Comparison of ENCODE assay signal across 1 cellular context in genomic region chr17:17344507-17345293, GRCh38.
TF ChIP-seq lines count a peak whose summit lies in the region.

No MANE protein-coding gene starts in this region.

TF ChIP-seq in HepG2, 621 proteins besides CTCF, POLR2A, EP300 and RAD21 (continued from another document and continues in another):
- TF ChIP-seq ZNF142 (CRISPR knock-in tag; IDR thresholded peaks at IDR 0.05): no peak
- no peak for TF ChIP-seq EZH2 (conservative IDR thresholded peaks at IDR 0.05; ENCODE audit: low read depth, low read length)
- no peak for TF ChIP-seq ZNF337 (CRISPR knock-in tag; IDR thresholded peaks at IDR 0.05; ENCODE audit: borderline replicate concordance, low read depth)
- no peak for TF ChIP-seq ZNF646 (CRISPR knock-in tag; IDR thresholded peaks at IDR 0.05)
- TF ChIP-seq RBM39 (IDR thresholded peaks at IDR 0.05; ENCODE audit: low read depth, low read length, poor library complexity, severe bottlenecking): no peak
- no peak for TF ChIP-seq ZNF773 (CRISPR knock-in tag; IDR thresholded peaks at IDR 0.05; ENCODE audit: borderline replicate concordance)
- TF ChIP-seq ZXDC (CRISPR knock-in tag; IDR thresholded peaks at IDR 0.05): no peak
- 0 out of 4 replicates have a peak, but pooled peaks of 1 of the 2 experiments have one; percentile 30 for TF ChIP-seq NR2F1 (CRISPR knock-in tag; IDR thresholded peaks at IDR 0.05)
- no peak for TF ChIP-seq ZBTB7A (CRISPR knock-in tag; IDR thresholded peaks at IDR 0.05)
- no peak for TF ChIP-seq ZBTB8A (CRISPR knock-in tag; IDR thresholded peaks at IDR 0.05; ENCODE audit: borderline replicate concordance, low read depth)
- TF ChIP-seq ETS1 (CRISPR knock-in tag; IDR thresholded peaks at IDR 0.05): no peak
- no peak for TF ChIP-seq MEIS2 (CRISPR knock-in tag; IDR thresholded peaks at IDR 0.05)
- no peak for TF ChIP-seq ZMAT3 (CRISPR knock-in tag; conservative IDR thresholded peaks at IDR 0.05)
- no peak for TF ChIP-seq NFRKB (IDR thresholded peaks at IDR 0.05)
- 0 out of 2 replicates have a peak, but pooled peaks have one; percentile 45 for TF ChIP-seq ZNF335 (CRISPR knock-in tag; IDR thresholded peaks at IDR 0.05)
- TF ChIP-seq BCLAF1 (IDR thresholded peaks at IDR 0.05): no peak
- no peak for TF ChIP-seq ELK4 (CRISPR knock-in tag; IDR thresholded peaks at IDR 0.05; ENCODE audit: borderline replicate concordance)
- no peak for TF ChIP-seq ZC3H13 (CRISPR knock-in tag; IDR thresholded peaks at IDR 0.05)
- TF ChIP-seq BCL3 (CRISPR knock-in tag; IDR thresholded peaks at IDR 0.05): no peak
- no peak for TF ChIP-seq ZNF33A (CRISPR knock-in tag; IDR thresholded peaks at IDR 0.05; ENCODE audit: borderline replicate concordance)
- TF ChIP-seq ZSCAN20 (CRISPR knock-in tag; IDR thresholded peaks at IDR 0.05; ENCODE audit: borderline replicate concordance): no peak
- no peak for TF ChIP-seq TEAD2 (CRISPR knock-in tag; IDR thresholded peaks at IDR 0.05)
- TF ChIP-seq MZF1 (CRISPR knock-in tag; IDR thresholded peaks at IDR 0.05; ENCODE audit: borderline replicate concordance): no peak
- peak; percentile 57; the same call in 1 of the 2 replicates for TF ChIP-seq GABPB1 (CRISPR knock-in tag; IDR thresholded peaks at IDR 0.05)
- no peak for TF ChIP-seq ZNF17 (CRISPR knock-in tag; IDR thresholded peaks at IDR 0.05)
- TF ChIP-seq RARG (CRISPR knock-in tag; IDR thresholded peaks at IDR 0.05; ENCODE audit: low read depth): no peak
- TF ChIP-seq ZNF552 (CRISPR knock-in tag; IDR thresholded peaks at IDR 0.05; ENCODE audit: borderline replicate concordance): no peak
- no peak for TF ChIP-seq ZNF619 (CRISPR knock-in tag; IDR thresholded peaks at IDR 0.05)
- peak; percentile 65; the same call in 1 of the 2 replicates for TF ChIP-seq MYC (CRISPR knock-in tag; IDR thresholded peaks at IDR 0.05; ENCODE audit: borderline replicate concordance)
- TF ChIP-seq MIXL1 (CRISPR knock-in tag; IDR thresholded peaks at IDR 0.05): no peak
- no peak for TF ChIP-seq THYN1 (CRISPR knock-in tag; IDR thresholded peaks at IDR 0.05; ENCODE audit: borderline replicate concordance, low read depth)
- TF ChIP-seq HOXA5 (CRISPR knock-in tag; IDR thresholded peaks at IDR 0.05): no peak; the same call in 1 of the 2 replicates
- no peak; the same call in 1 of the 2 replicates for TF ChIP-seq ZBTB33 (CRISPR knock-in tag; IDR thresholded peaks at IDR 0.05)
